Comparison of ENCODE assay signal across 1 cellular context in the genomic region with DNA sequence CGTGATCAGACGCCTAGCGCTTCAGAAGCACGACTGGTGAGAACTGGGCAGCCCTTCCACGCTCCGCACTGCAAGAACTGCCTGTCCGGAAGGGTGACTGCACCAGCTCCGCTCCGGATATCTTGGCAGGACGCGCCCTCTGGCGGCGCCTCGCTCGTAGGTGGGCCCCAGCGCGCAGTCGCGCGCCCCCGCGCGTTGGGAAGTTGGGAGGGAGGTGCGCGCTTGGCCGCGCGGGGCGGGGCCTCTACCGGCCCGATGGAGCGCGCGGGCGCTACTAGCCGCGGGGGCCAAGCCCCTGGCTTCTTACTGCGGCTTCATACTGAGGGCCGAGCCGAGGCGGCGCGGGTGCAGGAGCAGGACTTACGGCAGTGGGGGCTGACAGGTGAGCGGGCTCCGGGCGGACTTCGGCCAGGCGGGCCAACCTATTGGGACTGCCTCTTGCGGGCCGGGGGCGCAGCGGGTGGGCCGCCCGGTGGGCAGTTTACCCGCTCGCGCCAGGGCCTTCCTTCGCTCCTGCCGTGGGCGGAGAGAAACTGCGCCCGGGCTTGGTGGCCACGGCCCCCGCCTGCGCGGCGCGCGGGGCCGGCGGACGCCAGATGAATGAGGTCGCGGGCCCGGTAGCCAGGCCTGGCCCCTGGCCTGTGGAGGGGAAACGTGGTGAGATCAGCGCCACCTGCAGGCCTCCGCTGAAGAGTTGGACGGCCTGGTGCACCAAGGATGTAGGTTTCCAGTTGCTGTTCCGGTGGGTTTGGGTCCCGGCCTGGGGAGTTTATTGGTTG.
TF ChIP-seq lines count a peak whose summit lies in the region.

TSS of gene CHD1L (plus strand) at position 236 of the 779 bp plus-strand sequence. CDS start at position 256, 20 bp downstream.

TF ChIP-seq in WTC11, 78 proteins besides CTCF, POLR2A, EP300 and RAD21 (continued from another document):
- TF ChIP-seq HMGXB4 (CRISPR knock-in tag; IDR thresholded peaks at IDR 0.05), result peak; percentile 99
- TF ChIP-seq JAZF1 (CRISPR knock-in tag; IDR thresholded peaks at IDR 0.05), result no peak
- no peak for TF ChIP-seq PRRX2 (CRISPR knock-in tag; IDR thresholded peaks at IDR 0.05)
- TF ChIP-seq, protein P1, sequence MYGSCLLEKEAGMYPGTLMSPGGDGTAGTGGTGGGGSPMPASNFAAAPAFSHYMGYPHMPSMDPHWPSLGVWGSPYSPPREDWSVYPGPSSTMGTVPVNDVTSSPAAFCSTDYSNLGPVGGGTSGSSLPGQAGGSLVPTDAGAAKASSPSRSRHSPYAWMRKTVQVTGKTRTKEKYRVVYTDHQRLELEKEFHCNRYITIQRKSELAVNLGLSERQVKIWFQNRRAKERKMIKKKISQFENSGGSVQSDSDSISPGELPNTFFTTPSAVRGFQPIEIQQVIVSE (CRISPR knock-in tag; IDR thresholded peaks at IDR 0.05; ENCODE audit: borderline replicate concordance), result no peak
- TF ChIP-seq ZMAT4 (CRISPR knock-in tag; IDR thresholded peaks at IDR 0.05), result no peak
- 0 out of 2 replicates have a peak, but pooled peaks have one; percentile 31 for TF ChIP-seq ZNF263 (CRISPR knock-in tag; IDR thresholded peaks at IDR 0.05; ENCODE audit: low read depth)
- TF ChIP-seq, protein P2, sequence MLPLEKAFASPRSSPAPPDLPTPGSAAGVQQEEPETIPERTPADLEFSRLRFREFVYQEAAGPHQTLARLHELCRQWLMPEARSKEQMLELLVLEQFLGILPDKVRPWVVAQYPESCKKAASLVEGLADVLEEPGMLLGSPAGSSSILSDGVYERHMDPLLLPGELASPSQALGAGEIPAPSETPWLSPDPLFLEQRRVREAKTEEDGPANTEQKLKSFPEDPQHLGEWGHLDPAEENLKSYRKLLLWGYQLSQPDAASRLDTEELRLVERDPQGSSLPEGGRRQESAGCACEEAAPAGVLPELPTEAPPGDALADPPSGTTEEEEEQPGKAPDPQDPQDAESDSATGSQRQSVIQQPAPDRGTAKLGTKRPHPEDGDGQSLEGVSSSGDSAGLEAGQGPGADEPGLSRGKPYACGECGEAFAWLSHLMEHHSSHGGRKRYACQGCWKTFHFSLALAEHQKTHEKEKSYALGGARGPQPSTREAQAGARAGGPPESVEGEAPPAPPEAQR (CRISPR knock-in tag; IDR thresholded peaks at IDR 0.05), result no peak
- no peak for TF ChIP-seq MLX (CRISPR knock-in tag; IDR thresholded peaks at IDR 0.05)
- TF ChIP-seq FOXK1 (CRISPR knock-in tag; IDR thresholded peaks at IDR 0.05), result 0 out of 2 replicates have a peak, but pooled peaks have one; percentile 40
- no peak; the same call in 1 of the 2 replicates for TF ChIP-seq FOXP1 (CRISPR knock-in tag; IDR thresholded peaks at IDR 0.05; ENCODE audit: borderline replicate concordance)
- TF ChIP-seq ELF4 (CRISPR knock-in tag; IDR thresholded peaks at IDR 0.05; ENCODE audit: low read depth), result 0 out of 2 replicates have a peak, but pooled peaks have one; percentile 37
